Comparison of ENCODE assay signal across 26 cellular contexts in the genomic region with DNA sequence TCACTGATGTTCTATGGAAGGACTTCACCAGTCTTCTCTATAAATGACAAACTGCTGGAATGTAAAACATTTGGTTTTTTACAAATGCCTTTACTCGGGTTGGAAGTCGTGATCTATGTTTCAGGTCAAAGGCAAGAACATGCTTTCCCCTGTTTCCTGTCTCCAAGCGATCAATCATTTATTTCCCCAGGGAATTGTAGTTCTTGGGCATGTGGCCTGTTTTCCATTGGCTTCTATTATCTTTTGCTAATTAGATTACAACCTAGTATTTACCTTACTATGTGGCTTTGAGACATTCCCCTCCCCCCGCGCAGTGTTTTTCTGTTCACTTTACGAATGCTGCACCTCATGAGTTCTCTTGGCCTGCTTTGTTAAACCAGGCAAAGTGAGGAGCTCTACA.
"Had no signal": no experiment of that assay in that cellular context is flagged by ENCODE, and none has a peak within 500 bp of the region (broad histone marks: within the 10 kb centered on the region; RNA-seq: fewer than 3 reads in every experiment).

No MANE protein-coding gene starts in this region.

- H3K27me3 ChIP-seq: breast epithelium, spleen, testis, transverse colon had no signal

- H3K9me3 Mint-ChIP-seq: activated B cell treated with CpG ODN at 0.5 μM for 24 hours; activated naive CD4-positive, alpha-beta T cell treated with anti-CD3 and anti-CD28 coated beads, Interleukin-2, amount 50 U/mL, for 24 hours; activated T-helper 2 cell treated with anti-CD3 and anti-CD28 coated beads, Interferon-gamma antibody, Interleukin-2, Interleukin-4, amounts not matched to agents 10 μg/mL and 5 μg/mL and 100 μg/mL, durations not matched to agents 14 hours and 24 hours and 36 hours; T-helper 2 cell treated with Interferon-gamma antibody and Interleukin-4, amounts not matched to agents 5 μg/mL and 100 μg/mL, for 36 hours had no signal

- H3K27ac Mint-ChIP-seq: activated B cell treated with CpG ODN at 0.5 μM for 24 hours; activated CD8-positive, alpha-beta memory T cell treated with anti-CD3 and anti-CD28 coated beads, Interleukin-2, amount 10 ng/mL, durations not matched to agents 7 days and 5 days; activated CD8-positive, alpha-beta T cell treated with anti-CD3 and anti-CD28 coated beads, Interleukin-2, amount 10 ng/mL, durations not matched to agents 7 days and 5 days; activated naive CD4-positive, alpha-beta T cell treated with anti-CD3 and anti-CD28 coated beads, Interleukin-2, amount 50 U/mL, for 24 hours; activated naive CD8-positive, alpha-beta T cell treated with anti-CD3 and anti-CD28 coated beads, Interleukin-2, amount 50 U/mL, for 24 hours; activated T-helper 2 cell treated with anti-CD3 and anti-CD28 coated beads, Interferon-gamma antibody, Interleukin-2, Interleukin-4, amounts not matched to agents 10 μg/mL and 5 μg/mL and 100 μg/mL, durations not matched to agents 14 hours and 24 hours and 36 hours; dendritic cell treated with granulocyte-macrophage colony-stimulating factor and Interleukin-4, amounts not matched to agents 40 ng/mL and 50 ng/mL, for 4 days; naive thymus-derived CD4-positive, alpha-beta T cell; T-helper 2 cell treated with Interferon-gamma antibody and Interleukin-4, amounts not matched to agents 5 μg/mL and 100 μg/mL, for 36 hours had no signal

- DNase-seq: activated B cell treated with CpG ODN at 0.5 μM for 24 hours; activated CD4-positive, alpha-beta T cell treated with anti-CD3 and anti-CD28 coated beads, Interleukin-2, amount 50 U/mL, for 1 hour; activated CD8-positive, alpha-beta memory T cell treated with anti-CD3 and anti-CD28 coated beads, Interleukin-2, amount 10 ng/mL, durations not matched to agents 7 days and 5 days; activated CD8-positive, alpha-beta T cell treated with anti-CD3 and anti-CD28 coated beads, Interleukin-2, amount 10 ng/mL, durations not matched to agents 7 days and 5 days; activated naive CD8-positive, alpha-beta T cell treated with anti-CD3 and anti-CD28 coated beads, Interleukin-2, amount 50 U/mL, for 24 hours; activated T-cell treated with anti-CD3 and anti-CD28 coated beads, Interleukin-2, amount 50 U/mL, for 48 hours; amygdala; central memory CD4-positive, alpha-beta T cell; kidney glomerular epithelial cell; left ventricle myocardium inferior; midbrain; naive thymus-derived CD4-positive, alpha-beta T cell; spleen; stimulated activated CD4-positive, alpha-beta T cell treated with anti-CD3 and anti-CD28 coated beads, Interleukin-2, amount 100 ng/mL, for 48 hours; stimulated activated naive CD4-positive, alpha-beta T cell treated with Interleukin-2 at 50 U/mL for 16 hours; T-helper 1 cell; testis; transverse colon had no signal

- H3K9me3 ChIP-seq: breast epithelium, left ventricle myocardium inferior, prostate gland, spleen, testis, transverse colon had no signal

- H3K4me1 ChIP-seq: breast epithelium, left ventricle myocardium inferior, prostate gland, spleen, testis, transverse colon had no signal

- H3K36me3 Mint-ChIP-seq: activated CD8-positive, alpha-beta memory T cell treated with anti-CD3 and anti-CD28 coated beads, Interleukin-2, amount 10 ng/mL, durations not matched to agents 7 days and 5 days; activated naive CD4-positive, alpha-beta T cell treated with anti-CD3 and anti-CD28 coated beads, Interleukin-2, amount 50 U/mL, for 24 hours; naive thymus-derived CD4-positive, alpha-beta T cell had no signal

- H3K4me1 Mint-ChIP-seq: activated B cell treated with CpG ODN at 0.5 μM for 24 hours; activated CD8-positive, alpha-beta memory T cell treated with anti-CD3 and anti-CD28 coated beads, Interleukin-2, amount 10 ng/mL, durations not matched to agents 7 days and 5 days; activated naive CD4-positive, alpha-beta T cell treated with anti-CD3 and anti-CD28 coated beads, Interleukin-2, amount 50 U/mL, for 24 hours; activated naive CD8-positive, alpha-beta T cell treated with anti-CD3 and anti-CD28 coated beads, Interleukin-2, amount 50 U/mL, for 24 hours; naive thymus-derived CD4-positive, alpha-beta T cell had no signal

- H3K4me3 ChIP-seq: breast epithelium, left ventricle myocardium inferior, lung, prostate gland, spleen, testis, transverse colon had no signal

- H3K27me3 Mint-ChIP-seq: activated CD8-positive, alpha-beta memory T cell treated with anti-CD3 and anti-CD28 coated beads, Interleukin-2, amount 10 ng/mL, durations not matched to agents 7 days and 5 days; activated naive CD8-positive, alpha-beta T cell treated with anti-CD3 and anti-CD28 coated beads, Interleukin-2, amount 50 U/mL, for 24 hours; dendritic cell treated with granulocyte-macrophage colony-stimulating factor and Interleukin-4, amounts not matched to agents 40 ng/mL and 50 ng/mL, for 4 days had no signal

- H3K36me3 ChIP-seq: breast epithelium, left ventricle myocardium inferior, prostate gland, spleen, transverse colon had no signal

- H3K27ac ChIP-seq: breast epithelium, epithelial cell of prostate, left ventricle myocardium inferior, prostate gland, spleen, testis, transverse colon had no signal

- H3K4me3 Mint-ChIP-seq: activated B cell treated with CpG ODN at 0.5 μM for 24 hours; activated CD8-positive, alpha-beta memory T cell treated with anti-CD3 and anti-CD28 coated beads, Interleukin-2, amount 10 ng/mL, durations not matched to agents 7 days and 5 days; activated CD8-positive, alpha-beta T cell treated with anti-CD3 and anti-CD28 coated beads, Interleukin-2, amount 10 ng/mL, durations not matched to agents 7 days and 5 days; activated naive CD4-positive, alpha-beta T cell treated with anti-CD3 and anti-CD28 coated beads, Interleukin-2, amount 50 U/mL, for 24 hours; activated naive CD8-positive, alpha-beta T cell treated with anti-CD3 and anti-CD28 coated beads, Interleukin-2, amount 50 U/mL, for 24 hours; dendritic cell treated with granulocyte-macrophage colony-stimulating factor and Interleukin-4, amounts not matched to agents 40 ng/mL and 50 ng/mL, for 4 days; naive thymus-derived CD4-positive, alpha-beta T cell; T-helper 2 cell treated with Interferon-gamma antibody and Interleukin-4, amounts not matched to agents 5 μg/mL and 100 μg/mL, for 36 hours had no signal

- ATAC-seq: activated CD8-positive, alpha-beta memory T cell treated with anti-CD3 and anti-CD28 coated beads, Interleukin-2, amount 10 ng/mL, durations not matched to agents 7 days and 5 days; activated CD8-positive, alpha-beta T cell treated with anti-CD3 and anti-CD28 coated beads, Interleukin-2, amount 10 ng/mL, durations not matched to agents 7 days and 5 days; activated naive CD8-positive, alpha-beta T cell treated with anti-CD3 and anti-CD28 coated beads, Interleukin-2, amount 50 U/mL, for 24 hours; naive thymus-derived CD4-positive, alpha-beta T cell had no signal
